8 cellular contexts compared by ENCODE assay signal in the genomic region with DNA sequence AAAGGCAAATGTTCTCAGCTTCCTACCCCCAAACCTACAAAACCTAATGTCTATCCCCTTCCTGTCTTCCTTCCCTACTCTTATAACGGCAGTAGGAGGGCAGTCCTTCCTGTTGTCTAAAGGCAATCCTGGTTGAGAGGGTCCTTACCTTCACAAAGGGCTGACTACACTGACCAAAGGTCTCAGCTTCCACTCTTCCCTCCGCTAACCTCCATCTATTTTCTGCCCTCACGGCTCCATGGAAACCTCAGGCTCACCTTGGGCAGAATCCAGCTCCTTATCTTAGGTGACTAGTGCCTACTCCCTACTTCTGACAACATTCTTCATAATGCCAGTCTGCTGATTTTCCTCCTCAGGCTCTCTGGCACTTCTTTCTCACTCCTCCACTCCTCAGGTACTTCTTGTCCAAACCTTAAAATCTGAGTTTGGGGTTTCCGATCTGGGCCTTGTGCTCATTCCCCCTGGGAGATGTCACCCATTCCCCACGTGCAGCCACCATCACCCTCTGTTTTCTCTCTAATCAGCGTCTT. TPM values are rescaled to one million over a fixed set of nuclear protein-coding genes. Genes with fewer than 3 reads are reported as not detected.
DNase-seq lines count a peak whose midpoint lies in the region; ATAC-seq lines count a peak whose summit lies in the region.

No MANE protein-coding gene starts in this region.

- peak; percentile 31 for DNase-seq in AG08396 (ENCODE audit: low spot score)
- DNase-seq in activated naive CD8-positive, alpha-beta T cell treated with anti-CD3 and anti-CD28 coated beads, Interleukin-2, amount 50 U/mL, for 24 hours = no peak
- no peak for DNase-seq in D341Med (ENCODE audit: low spot score)
- DNase-seq in NCI-H69 (lab: John Stamatoyannopoulos, UW) = no peak
- DNase-seq in OCI-M1 (lab: John Stamatoyannopoulos, UW) = no peak

- H3K4me1 ChIP-seq in HUES48 (ENCODE audit: control insufficient read depth, insufficient read depth, low read length) (peaks cover 7% of the 10 kb centered on the region; the same call in 1 of the 2 replicates), thymus (ENCODE audit: control insufficient read depth, insufficient read depth, low read length) (peaks cover 10% of the 10 kb centered on the region)

- peak overlapping the region; percentile 3; the same call in 1 of the 2 replicates for H3K9ac ChIP-seq in HUES48 (ENCODE audit: low read depth, low read length)

- no peaks in the 10 kb centered on the region for H3K9me3 Mint-ChIP-seq in activated naive CD8-positive, alpha-beta T cell treated with anti-CD3 and anti-CD28 coated beads, Interleukin-2, amount 50 U/mL, for 24 hours

- H3K27ac ChIP-seq in HUES48 (ENCODE audit: low read depth, low read length) (no peak overlapping the region), layer of hippocampus (ENCODE audit: low read depth, low read length) (peak overlapping the region; percentile 1), thymus (ENCODE audit: low read depth) (peak overlapping the region; percentile 11)

- H3K27me3 Mint-ChIP-seq in activated naive CD8-positive, alpha-beta T cell treated with anti-CD3 and anti-CD28 coated beads, Interleukin-2, amount 50 U/mL, for 24 hours = no peaks in the 10 kb centered on the region

- peak overlapping the region; percentile 100 for H3K4me3 ChIP-seq in HUES48 (ENCODE audit: low read depth, low read length)
- peak overlapping the region; percentile 73 for H3K4me3 ChIP-seq in thymus (ENCODE audit: low read length)

- peak overlapping the region; percentile 96 for H3K4me3 Mint-ChIP-seq in activated naive CD8-positive, alpha-beta T cell treated with anti-CD3 and anti-CD28 coated beads, Interleukin-2, amount 50 U/mL, for 24 hours

- peak overlapping the region; percentile 87 for H3K27ac Mint-ChIP-seq in activated naive CD8-positive, alpha-beta T cell treated with anti-CD3 and anti-CD28 coated beads, Interleukin-2, amount 50 U/mL, for 24 hours

- peaks cover 41% of the 10 kb centered on the region for H3K4me1 Mint-ChIP-seq in activated naive CD8-positive, alpha-beta T cell treated with anti-CD3 and anti-CD28 coated beads, Interleukin-2, amount 50 U/mL, for 24 hours

- WGBS in thymus = 31% methylated on average over 6 of the region's 6 CpGs

- no peak for ATAC-seq in activated naive CD8-positive, alpha-beta T cell treated with anti-CD3 and anti-CD28 coated beads, Interleukin-2, amount 50 U/mL, for 24 hours

- no peaks in the 10 kb centered on the region for H3K27me3 ChIP-seq in HUES48 (ENCODE audit: control insufficient read depth, insufficient read depth, low read length)
- H3K27me3 ChIP-seq in layer of hippocampus (ENCODE audit: control insufficient read depth, insufficient read depth, low read length) = no peaks in the 10 kb centered on the region
- H3K27me3 ChIP-seq in thymus (ENCODE audit: control insufficient read depth, insufficient read depth) = no peaks in the 10 kb centered on the region

- peaks cover 9% of the 10 kb centered on the region for H3K36me3 Mint-ChIP-seq in activated naive CD8-positive, alpha-beta T cell treated with anti-CD3 and anti-CD28 coated beads, Interleukin-2, amount 50 U/mL, for 24 hours (ENCODE audit: low read depth)

- H3K36me3 ChIP-seq in HUES48 (ENCODE audit: control insufficient read depth, insufficient read depth, low read length) (0 out of 2 replicates have a peak, but pooled peaks cover 4% of the 10 kb centered on the region), thymus (ENCODE audit: control insufficient read depth, insufficient read depth) (no peaks in the 10 kb centered on the region)

- H3K9me3 ChIP-seq in HUES48 (ENCODE audit: control insufficient read depth, insufficient read depth, low read length) (no peaks in the 10 kb centered on the region), thymus (ENCODE audit: control insufficient read depth) (no peaks in the 10 kb centered on the region)

RNA-seq across cellular contexts. Expression of gene FBXL13, which starts 0.5 kb away (rescaled TPM):
- 1.0 TPM for polyA plus RNA-seq in thymus

RNA-seq across cellular contexts. Expression of gene ARMC10, which starts 0.9 kb away (rescaled TPM):
- 35.3 TPM for polyA plus RNA-seq in thymus
